In the genomic region with DNA sequence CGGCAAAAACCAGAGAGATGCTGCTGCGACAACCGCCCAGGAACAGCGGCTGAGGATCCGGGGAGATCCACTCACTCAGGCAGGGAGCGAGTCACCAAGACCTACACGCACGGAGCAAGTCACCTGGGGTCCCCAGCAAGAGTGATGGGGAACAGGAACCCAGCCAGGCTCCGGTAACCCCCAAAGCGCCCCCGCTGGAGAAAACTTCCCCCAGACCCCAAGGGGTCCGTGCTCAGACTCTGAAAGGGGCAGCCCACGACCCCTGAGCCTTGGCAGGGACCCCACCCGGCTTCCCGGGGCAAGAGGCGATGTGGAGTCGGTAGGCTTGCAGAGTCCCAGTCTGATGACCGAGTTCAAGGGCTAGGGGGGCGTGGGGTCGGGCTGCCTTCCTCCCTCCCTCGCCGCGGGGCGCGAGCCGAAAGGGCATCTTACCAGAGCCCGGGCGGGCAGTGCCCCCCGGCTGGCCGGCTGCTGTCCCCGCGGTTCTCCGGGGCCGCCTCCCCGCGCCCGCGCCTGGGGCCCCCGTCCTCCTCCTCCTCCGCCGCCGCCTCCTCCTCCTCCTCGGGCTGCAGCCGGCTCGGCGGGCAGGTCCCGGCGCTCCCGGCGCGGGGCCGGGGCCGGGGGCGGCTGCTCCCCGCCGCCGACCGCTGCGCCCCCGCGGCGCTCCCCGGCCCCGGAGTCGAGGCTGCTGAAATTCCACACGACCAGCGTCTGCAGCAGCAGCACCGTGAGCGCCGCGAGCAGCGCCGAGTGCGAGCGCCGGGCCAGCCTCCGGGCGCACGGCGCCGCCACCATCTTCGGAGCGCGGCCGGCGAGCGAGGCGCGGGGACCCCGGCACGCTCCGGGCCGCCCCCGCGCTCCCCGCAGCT, we compare ENCODE assay signal across 8 cellular contexts. TPM values are rescaled to one million over a fixed set of nuclear protein-coding genes. Genes with fewer than 3 reads are reported as not detected.
DNase-seq lines count a peak whose midpoint lies in the region; ATAC-seq and TF ChIP-seq lines count a peak whose summit lies in the region.

No MANE protein-coding gene starts in this region.

- in situ Hi-C loops in GM13976 (cut with MboI; ENCODE audit: low sequenced_read_pairs, unreplicated experiment) = loop anchor here (10.0 to 25.0 kb wide), 3 partner anchors 205 to 608 kb away; no protein-coding TSS in a partner anchor

- DNase-seq in AG10803 (ENCODE audit: low read depth) = no peak
- DNase-seq in Jurkat, Clone E6-1 (ENCODE audit: low read depth, low spot score) = no peak
- peak; percentile 22 for DNase-seq in activated gamma-delta T cell (lab: John Stamatoyannopoulos, UW)
- DNase-seq in heart right ventricle = no peak
- DNase-seq in sciatic nerve (ENCODE audit: low spot score) = peak; percentile 70
- no peak for DNase-seq in OCI-M1 (lab: John Stamatoyannopoulos, UW)
- DNase-seq in GM13976 (ENCODE audit: low spot score) = no peak

- H3K27me3 ChIP-seq in heart right ventricle = peaks cover 0 to 57% (median 43%) of the 10 kb centered on the region in 7 donors

- H3K36me3 ChIP-seq in heart right ventricle = no peaks in the 10 kb centered on the region

- H3K9me3 ChIP-seq in heart right ventricle = no peaks in the 10 kb centered on the region

- peak in 3 of 8 donors; percentile 6 to 44 (median 29) for ATAC-seq in heart right ventricle
- ATAC-seq in sciatic nerve = peak; percentile 14
- ATAC-seq in GM21723 (IDR thresholded peaks at IDR 0.05; ENCODE audit: unreplicated experiment) = no peak

- peak overlapping the region in 1 of 10 donors; percentile 68 for H3K27ac ChIP-seq in heart right ventricle

- 0 to 1% methylated on average over 44 to 80 of the region's 96 CpGs for WGBS in heart right ventricle, 2 donors

- TF ChIP-seq CTCF in AG10803 (conservative IDR thresholded peaks at IDR 0.05; ENCODE audit: low read length) (no peak), heart right ventricle (IDR thresholded peaks at IDR 0.05) (no peak), GM13976 (IDR thresholded peaks at IDR 0.05; ENCODE audit: borderline replicate concordance, control extremely low read depth, extremely low read depth, insufficient read depth, missing control alignments) (no peak)

- H3K4me1 ChIP-seq in heart right ventricle = peaks cover 0 to 51% (median 16%) of the 10 kb centered on the region in 9 donors

- peak overlapping the region; percentile 86 for H3K4me3 ChIP-seq in AG10803 (ENCODE audit: low read length)
- H3K4me3 ChIP-seq in Jurkat, Clone E6-1 (ENCODE audit: low read length) = peak overlapping the region; percentile 39
- peak overlapping the region; percentile 50 to 70 (median 60) for H3K4me3 ChIP-seq in heart right ventricle

- intact Hi-C loops in heart right ventricle (cut with DNase I) (loop anchor here in 2 of 10 donors (10.0 kb wide), 2 partner anchors 275 to 605 kb away; no protein-coding TSS in a partner anchor), sciatic nerve (cut with DNase I) (loop anchor here (10.0 kb wide), 2 partner anchors 105 to 165 kb away; no protein-coding TSS in a partner anchor)

RNA-seq across cellular contexts. Expression of a gene that starts 0.5 kb away (rescaled TPM):
- 3.8 TPM for polyA plus RNA-seq in Jurkat, Clone E6-1 (2012; ENCODE audit: insufficient read depth, insufficient read length)
- 1 to 10 TPM in 7 of 10 donors, under 1 TPM in 3; 0.67 to 4.0 (median 1.6) TPM for total RNA-seq in heart right ventricle
- 1 to 10 TPM in 1 of 2 donors, under 1 TPM in 1; 0.29 to 3.9 TPM for polyA plus RNA-seq in heart right ventricle
- 17.3 TPM for total RNA-seq in sciatic nerve

Comparison
In these comparisons a context has a peak if more than half of its experiments do, and no peak if none do; other contexts are left out.
1. DNase-seq: peak in activated gamma-delta T cell (single experiment) and sciatic nerve (single experiment); none in AG10803 (single experiment), Jurkat, Clone E6-1 (single experiment), heart right ventricle (0 of 2), OCI-M1 (single experiment) and GM13976 (single experiment).
2. Peak in every context shown above with its lines, with median percentiles within 50 percentile points of each other: H3K4me3 ChIP-seq.